In genomic region chr12:1795785-1796514, GRCh38 we compare ENCODE assay signal across 1 cellular context.
A peak's percentile ranks its signal among the peaks of the same experiment; 100 is the strongest.
TF ChIP-seq lines count a peak whose summit lies in the region.

No MANE protein-coding gene starts in this region.

TF ChIP-seq in HepG2, 621 proteins besides CTCF, POLR2A, EP300 and RAD21 (continued from another document and continues in another):
- TF ChIP-seq SAFB2 (CRISPR knock-in tag; IDR thresholded peaks at IDR 0.05; ENCODE audit: borderline replicate concordance, low read depth), result peak; percentile 62
- TF ChIP-seq STAG1 (CRISPR knock-in tag; IDR thresholded peaks at IDR 0.05), result peak; percentile 98
- peak; percentile 76 for TF ChIP-seq ZFY (CRISPR knock-in tag; IDR thresholded peaks at IDR 0.05)
- TF ChIP-seq RBFOX2 (IDR thresholded peaks at IDR 0.05; ENCODE audit: low read depth, low read length), result peak; percentile 68
- TF ChIP-seq TFDP1 (CRISPR knock-in tag; IDR thresholded peaks at IDR 0.05; ENCODE audit: borderline replicate concordance), result peak; percentile 65; the same call in 1 of the 2 replicates
- no peak for TF ChIP-seq ZNF12 (CRISPR knock-in tag; IDR thresholded peaks at IDR 0.05)
- peak; percentile 67 for TF ChIP-seq MED1 (CRISPR knock-in tag; IDR thresholded peaks at IDR 0.05)
- TF ChIP-seq HMGXB3 (CRISPR knock-in tag; IDR thresholded peaks at IDR 0.05; ENCODE audit: borderline replicate concordance), result no peak
- TF ChIP-seq ZNF746 (CRISPR knock-in tag; IDR thresholded peaks at IDR 0.05), result peak; percentile 49; the same call in 1 of the 2 replicates
- no peak for TF ChIP-seq SRF (IDR thresholded peaks at IDR 0.05; ENCODE audit: low read depth, low read length)
- TF ChIP-seq ZNF772 (CRISPR knock-in tag; IDR thresholded peaks at IDR 0.05), result no peak
- TF ChIP-seq ZNF17 (CRISPR knock-in tag; IDR thresholded peaks at IDR 0.05), result no peak
- TF ChIP-seq RXRA (CRISPR knock-in tag; IDR thresholded peaks at IDR 0.05), result no peak
- no peak for TF ChIP-seq FOXA3 (CRISPR knock-in tag; IDR thresholded peaks at IDR 0.05)
- TF ChIP-seq ZBTB14 (CRISPR knock-in tag; IDR thresholded peaks at IDR 0.05), result no peak
- TF ChIP-seq ZNF367 (CRISPR knock-in tag; IDR thresholded peaks at IDR 0.05; ENCODE audit: borderline replicate concordance), result no peak
- peak; percentile 42; the same call in 1 of the 2 replicates for TF ChIP-seq ZC3H13 (CRISPR knock-in tag; IDR thresholded peaks at IDR 0.05)
- no peak for TF ChIP-seq NFYC (CRISPR knock-in tag; IDR thresholded peaks at IDR 0.05)
- TF ChIP-seq HINFP (CRISPR knock-in tag; IDR thresholded peaks at IDR 0.05; ENCODE audit: low read depth), result peak; percentile 85
- no peak for TF ChIP-seq MXD3 (CRISPR knock-in tag; IDR thresholded peaks at IDR 0.05)
- TF ChIP-seq NFRKB (IDR thresholded peaks at IDR 0.05), result no peak
- TF ChIP-seq ZBTB8A (CRISPR knock-in tag; IDR thresholded peaks at IDR 0.05; ENCODE audit: borderline replicate concordance, low read depth), result no peak
- TF ChIP-seq ZBTB33 (CRISPR knock-in tag; IDR thresholded peaks at IDR 0.05), result peak; percentile 56
- TF ChIP-seq ZNF782 (CRISPR knock-in tag; IDR thresholded peaks at IDR 0.05; ENCODE audit: borderline replicate concordance), result 0 out of 2 replicates have a peak, but pooled peaks have one; percentile 51
- peak; percentile 72 for TF ChIP-seq BORCS8-MEF2B (CRISPR knock-in tag; IDR thresholded peaks at IDR 0.05)
- TF ChIP-seq AFF4 (CRISPR knock-in tag; IDR thresholded peaks at IDR 0.05), result no peak
- TF ChIP-seq ZNF546 (CRISPR knock-in tag; conservative IDR thresholded peaks at IDR 0.05), result peak; percentile 81; the same call in 1 of the 2 replicates
- no peak for TF ChIP-seq ARID3A (IDR thresholded peaks at IDR 0.05; ENCODE audit: low read depth, low read length)
- TF ChIP-seq BRD4 (CRISPR knock-in tag; IDR thresholded peaks at IDR 0.05), result no peak
- TF ChIP-seq MAX (IDR thresholded peaks at IDR 0.05), result peak; percentile 74; the same call in 1 of the 2 replicates
- no peak for TF ChIP-seq MAFG (CRISPR knock-in tag; IDR thresholded peaks at IDR 0.05)
- TF ChIP-seq ZNF276 (CRISPR knock-in tag; IDR thresholded peaks at IDR 0.05; ENCODE audit: low read depth), result 0 out of 2 replicates have a peak, but pooled peaks have one; percentile 78
- TF ChIP-seq ZBTB46 (CRISPR knock-in tag; IDR thresholded peaks at IDR 0.05; ENCODE audit: borderline replicate concordance), result 0 out of 2 replicates have a peak, but pooled peaks have one; percentile 28
- TF ChIP-seq NONO (IDR thresholded peaks at IDR 0.05), result no peak
- peak; percentile 75 for TF ChIP-seq NONO (CRISPR knock-in tag; conservative IDR thresholded peaks at IDR 0.05)
- no peak for TF ChIP-seq HES4 (CRISPR knock-in tag; IDR thresholded peaks at IDR 0.05; ENCODE audit: borderline replicate concordance)
